In the genomic region with DNA sequence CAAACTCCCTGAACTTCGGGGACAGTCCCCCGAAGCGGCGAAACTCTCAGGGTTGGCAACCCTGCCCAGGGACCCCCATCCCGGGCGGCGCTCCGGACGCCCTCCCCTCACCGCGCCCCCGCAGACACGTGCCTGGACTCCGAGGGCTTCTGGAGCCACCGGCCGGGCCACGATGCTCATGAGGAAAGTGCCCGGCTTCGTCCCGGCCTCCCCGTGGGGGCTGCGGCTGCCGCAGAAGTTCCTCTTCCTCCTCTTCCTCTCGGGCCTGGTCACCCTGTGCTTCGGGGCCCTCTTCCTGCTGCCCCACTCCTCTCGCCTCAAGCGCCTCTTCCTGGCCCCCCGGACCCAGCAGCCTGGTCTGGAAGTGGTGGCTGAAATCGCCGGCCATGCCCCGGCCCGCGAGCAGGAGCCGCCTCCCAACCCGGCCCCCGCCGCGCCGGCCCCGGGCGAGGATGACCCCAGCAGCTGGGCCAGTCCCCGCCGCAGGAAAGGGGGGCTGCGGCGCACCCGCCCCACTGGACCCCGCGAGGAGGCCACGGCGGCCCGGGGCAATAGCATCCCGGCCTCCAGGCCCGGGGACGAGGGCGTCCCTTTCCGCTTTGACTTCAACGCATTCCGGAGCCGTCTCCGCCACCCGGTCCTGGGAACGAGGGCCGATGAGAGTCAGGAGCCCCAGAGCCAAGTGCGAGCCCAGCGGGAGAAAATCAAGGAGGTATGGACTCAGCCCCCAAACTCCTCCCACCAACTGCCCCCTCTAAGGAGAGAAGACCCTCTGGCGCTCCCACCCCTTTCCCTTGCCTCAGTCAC, we compare ENCODE assay signal across 8 cellular contexts. TPM values are rescaled to one million over a fixed set of nuclear protein-coding genes. Genes with fewer than 3 reads are reported as not detected.
DNase-seq lines count a peak whose midpoint lies in the region; ATAC-seq, FAIRE-seq and TF ChIP-seq lines count a peak whose summit lies in the region.

No MANE protein-coding gene starts in this region.

- H3K27me3 Mint-ChIP-seq in T-helper 2 cell treated with Interferon-gamma antibody and Interleukin-4, amounts not matched to agents 5 μg/mL and 100 μg/mL, for 36 hours (ENCODE audit: low read depth) = peaks cover 75% of the 10 kb centered on the region
- H3K27me3 Mint-ChIP-seq in activated T-helper 2 cell treated with anti-CD3 and anti-CD28 coated beads, Interferon-gamma antibody, Interleukin-2, Interleukin-4, amounts not matched to agents 10 μg/mL and 5 μg/mL and 100 μg/mL, durations not matched to agents 14 hours and 24 hours and 36 hours (ENCODE audit: low read depth) = peaks cover 75% of the 10 kb centered on the region
- peaks cover 63% of the 10 kb centered on the region for H3K27me3 Mint-ChIP-seq in HFFc6 (ENCODE audit: insufficient read depth)

- H3K27me3 ChIP-seq in iPS DF 6.9 (ENCODE audit: control insufficient read depth, insufficient read depth, low read length) = peaks cover 8% of the 10 kb centered on the region; the same call in 1 of the 2 replicates
- peaks cover 0 to 14% (median 0%) of the 10 kb centered on the region in 7 donors for H3K27me3 ChIP-seq in spleen (replicated peaks in 1 of 7)

- H3K4me3 Mint-ChIP-seq in T-helper 2 cell treated with Interferon-gamma antibody and Interleukin-4, amounts not matched to agents 5 μg/mL and 100 μg/mL, for 36 hours = peak overlapping the region; percentile 83
- H3K4me3 Mint-ChIP-seq in activated T-helper 2 cell treated with anti-CD3 and anti-CD28 coated beads, Interferon-gamma antibody, Interleukin-2, Interleukin-4, amounts not matched to agents 10 μg/mL and 5 μg/mL and 100 μg/mL, durations not matched to agents 14 hours and 24 hours and 36 hours (ENCODE audit: low read depth) = peak overlapping the region; percentile 85
- H3K4me3 Mint-ChIP-seq in HFFc6 = no peak overlapping the region

- TF ChIP-seq CTCF in spleen (IDR thresholded peaks at IDR 0.05 in 8 of 11, conservative IDR thresholded peaks at IDR 0.05 in 3 of 11) (no peak), HFFc6 (IDR thresholded peaks at IDR 0.05) (no peak)

- intact Hi-C loops in activated T-helper 2 cell treated with anti-CD3 and anti-CD28 coated beads, Interferon-gamma antibody, Interleukin-2, Interleukin-4, amounts not matched to agents 10 μg/mL and 5 μg/mL and 100 μg/mL, durations not matched to agents 14 hours and 24 hours and 36 hours (cut with micrococcal nuclease) = no loop called here
- intact Hi-C loops in spleen (cut with DNase I; ENCODE audit: low total_unique reads) = no loop called here

- H3K27ac ChIP-seq in iPS DF 6.9 (ENCODE audit: low read length) = no peak overlapping the region
- H3K27ac ChIP-seq in spleen = peak overlapping the region; percentile 48 to 91 (median 76)

- no peak for FAIRE-seq in GM12892 (lab: Jason Lieb, UNC)

- H3K9me3 Mint-ChIP-seq in T-helper 2 cell treated with Interferon-gamma antibody and Interleukin-4, amounts not matched to agents 5 μg/mL and 100 μg/mL, for 36 hours = no peaks in the 10 kb centered on the region
- H3K9me3 Mint-ChIP-seq in activated T-helper 2 cell treated with anti-CD3 and anti-CD28 coated beads, Interferon-gamma antibody, Interleukin-2, Interleukin-4, amounts not matched to agents 10 μg/mL and 5 μg/mL and 100 μg/mL, durations not matched to agents 14 hours and 24 hours and 36 hours = no peaks in the 10 kb centered on the region
- H3K9me3 Mint-ChIP-seq in HFFc6 = no peaks in the 10 kb centered on the region

- WGBS in iPS DF 6.9 (ENCODE audit: insufficient coverage, insufficient read length) = no CpG with 5 or more reads among the region's 66 CpGs
- 4 to 20% (median 9%) methylated on average over 31 to 66 of the region's 66 CpGs for WGBS in spleen, 5 donors

- DNase-seq in T-helper 2 cell treated with Interferon-gamma antibody and Interleukin-4, amounts not matched to agents 5 μg/mL and 100 μg/mL, for 36 hours (ENCODE audit: low spot score) = no peak
- DNase-seq in T-helper 2 cell (no peak), iPS DF 6.9 (ENCODE audit: low read depth, low spot score) (no peak), spleen (peak; percentile 87), GM12892 (ENCODE audit: insufficient read length) (no peak), HFFc6 (no peak)
- no peak for DNase-seq in activated T-helper 2 cell treated with anti-CD3 and anti-CD28 coated beads, Interferon-gamma antibody, Interleukin-2, Interleukin-4, amounts not matched to agents 10 μg/mL and 5 μg/mL and 100 μg/mL, durations not matched to agents 14 hours and 24 hours and 36 hours (ENCODE audit: low spot score)

- H3K27ac Mint-ChIP-seq in T-helper 2 cell treated with Interferon-gamma antibody and Interleukin-4, amounts not matched to agents 5 μg/mL and 100 μg/mL, for 36 hours = no peak overlapping the region
- H3K27ac Mint-ChIP-seq in activated T-helper 2 cell treated with anti-CD3 and anti-CD28 coated beads, Interferon-gamma antibody, Interleukin-2, Interleukin-4, amounts not matched to agents 10 μg/mL and 5 μg/mL and 100 μg/mL, durations not matched to agents 14 hours and 24 hours and 36 hours = no peak overlapping the region
- no peak overlapping the region for H3K27ac Mint-ChIP-seq in HFFc6

- 0 out of 2 replicates have a peak, but pooled peaks cover 2% of the 10 kb centered on the region for H3K4me1 ChIP-seq in iPS DF 6.9 (ENCODE audit: control insufficient read depth, insufficient read depth, low read length)
- H3K4me1 ChIP-seq in spleen = peaks cover 25 to 80% (median 62%) of the 10 kb centered on the region in 6 donors

- ATAC-seq in GM21447 (IDR thresholded peaks at IDR 0.05; ENCODE audit: unreplicated experiment) = no peak

- no peaks in the 10 kb centered on the region for H3K9me3 ChIP-seq in iPS DF 6.9 (ENCODE audit: control insufficient read depth, insufficient read depth, low read length)
- no peaks in the 10 kb centered on the region for H3K9me3 ChIP-seq in spleen

- no peaks in the 10 kb centered on the region for H3K36me3 ChIP-seq in iPS DF 6.9 (ENCODE audit: control insufficient read depth, insufficient read depth, low read length)
- H3K36me3 ChIP-seq in spleen = no peaks in the 10 kb centered on the region

- H3K4me1 Mint-ChIP-seq in T-helper 2 cell treated with Interferon-gamma antibody and Interleukin-4, amounts not matched to agents 5 μg/mL and 100 μg/mL, for 36 hours (ENCODE audit: low read depth) = peaks cover 62% of the 10 kb centered on the region
- peaks cover 59% of the 10 kb centered on the region for H3K4me1 Mint-ChIP-seq in activated T-helper 2 cell treated with anti-CD3 and anti-CD28 coated beads, Interferon-gamma antibody, Interleukin-2, Interleukin-4, amounts not matched to agents 10 μg/mL and 5 μg/mL and 100 μg/mL, durations not matched to agents 14 hours and 24 hours and 36 hours (ENCODE audit: low read depth)
- H3K4me1 Mint-ChIP-seq in HFFc6 (ENCODE audit: low read depth) = peaks cover 12% of the 10 kb centered on the region; the same call in 1 of the 2 replicates

- H3K36me3 Mint-ChIP-seq in T-helper 2 cell treated with Interferon-gamma antibody and Interleukin-4, amounts not matched to agents 5 μg/mL and 100 μg/mL, for 36 hours (ENCODE audit: low read depth) = peaks cover 15% of the 10 kb centered on the region
- no peaks in the 10 kb centered on the region for H3K36me3 Mint-ChIP-seq in activated T-helper 2 cell treated with anti-CD3 and anti-CD28 coated beads, Interferon-gamma antibody, Interleukin-2, Interleukin-4, amounts not matched to agents 10 μg/mL and 5 μg/mL and 100 μg/mL, durations not matched to agents 14 hours and 24 hours and 36 hours (ENCODE audit: low read depth)
- no peaks in the 10 kb centered on the region for H3K36me3 Mint-ChIP-seq in HFFc6 (ENCODE audit: low read depth)

- H3K4me3 ChIP-seq in iPS DF 6.9 (ENCODE audit: low read length) = peak overlapping the region; percentile 39; the same call in 1 of the 2 replicates
- peak overlapping the region; percentile 58 to 98 (median 91) for H3K4me3 ChIP-seq in spleen

- TF ChIP-seq POLR2A in spleen (IDR thresholded peaks at IDR 0.05) (no peak), GM12892 (IDR thresholded peaks at IDR 0.05; ENCODE audit: low read depth, low read length) (no peak)

RNA-seq across cellular contexts. Expression of a gene that starts 1.2 kb away (rescaled TPM):
- total RNA-seq in activated T-helper 2 cell treated with anti-CD3 and anti-CD28 coated beads, Interferon-gamma antibody, Interleukin-2, Interleukin-4, amounts not matched to agents 10 μg/mL and 5 μg/mL and 100 μg/mL, durations not matched to agents 14 hours and 24 hours and 36 hours = 4.1 and 5.0 TPM in 2 replicates
- 10 to 100 TPM; 25.0 to 54.3 (median 47.2) TPM for total RNA-seq in spleen
- 1 to 10 TPM; 4.6 to 7.0 (median 6.9) TPM for polyA plus RNA-seq in spleen
- polyA plus RNA-seq in GM12892 (2012; ENCODE audit: missing spikeins) = 0.15 TPM
- under 1 TPM in 3 of 6 experiments, not detected in 3; 0.07 to 0.14 (median 0.08) TPM for total RNA-seq in HFFc6 (2021; fragmentation: NEBNext Ultra II Directional; extraction: Animal tissue kit (Norgen Biotek cat#: 25700))
